In genomic region chr6:151450928-151451327, GRCh38 we compare ENCODE assay signal across 8 cellular contexts. TPM values are rescaled to one million over a fixed set of nuclear protein-coding genes. Genes with fewer than 3 reads are reported as not detected.
A peak's percentile ranks its signal among the peaks of the same experiment; 100 is the strongest.
DNase-seq lines count a peak whose midpoint lies in the region; FAIRE-seq and TF ChIP-seq lines count a peak whose summit lies in the region.
"Not testable (repeated sequence)": the region's sequence is repeated elsewhere in the genome, so short reads cannot be mapped to it uniquely, and the experiment has no call there.

No MANE protein-coding gene starts in this region.

- not testable (repeated sequence) for TF ChIP-seq CTCF in CD14-positive monocyte (IDR thresholded peaks at IDR 0.05); epithelial cell of esophagus (IDR thresholded peaks at IDR 0.05; ENCODE audit: insufficient read depth, low read depth, low read length, missing control alignments); kidney (IDR thresholded peaks at IDR 0.05; ENCODE audit: borderline replicate concordance, extremely low read depth, insufficient read depth); osteoblast (IDR thresholded peaks at IDR 0.05; ENCODE audit: extremely low read depth, low read depth, low read length); thyroid gland (IDR thresholded peaks at IDR 0.05)

- peaks cover 71% of the 10 kb centered on the region for H3K79me2 ChIP-seq in osteoblast (ENCODE audit: insufficient read depth, low read length)

- not testable (repeated sequence) for H2AFZ ChIP-seq in osteoblast (ENCODE audit: low read length)

- WGBS in HUES64: 30% methylated on average over 2 of the region's 6 CpGs
- 24 to 30% methylated on average over 6 of the region's 6 CpGs for WGBS in thyroid gland, 2 donors

- DNase-seq in CD14-positive monocyte (ENCODE audit: low spot score); adipocyte (ENCODE audit: low read depth); epithelial cell of esophagus (ENCODE audit: low read depth); kidney; osteoblast (ENCODE audit: insufficient read length, low spot score, missing footprints); thyroid gland: not testable (repeated sequence)

- H3K27me3 ChIP-seq in HUES64 (ENCODE audit: insufficient read depth, low read length); adipocyte (replicated peaks; ENCODE audit: control insufficient read depth, insufficient read depth, low read length); osteoblast (ENCODE audit: insufficient read depth, low read length); thyroid gland: not testable (repeated sequence)

- H3K36me3 ChIP-seq in HUES64 (ENCODE audit: insufficient read depth, low read length); adipocyte (ENCODE audit: control insufficient read depth, insufficient read depth, low read length, severe bottlenecking); kidney (ENCODE audit: control insufficient read depth in 1 of 2, insufficient read depth in 2 of 2, low read length in 2 of 2); osteoblast (ENCODE audit: insufficient read depth, low read length); thyroid gland: not testable (repeated sequence)

- H3K4me1 Mint-ChIP-seq in CD14-positive monocyte: peaks cover 39% of the 10 kb centered on the region
- H3K4me1 Mint-ChIP-seq in T-helper 1 cell treated with Interleukin-12 subunit alpha and Interleukin-12 subunit beta and Interleukin-4 antibody, amounts not matched to agents 30 μg/mL and 1 μg/mL, for 36 hours (ENCODE audit: low read depth): peaks cover 32% of the 10 kb centered on the region

- H3K27me3 Mint-ChIP-seq in CD14-positive monocyte (ENCODE audit: low read depth in 3 of 3); T-helper 1 cell treated with Interleukin-12 subunit alpha and Interleukin-12 subunit beta and Interleukin-4 antibody, amounts not matched to agents 30 μg/mL and 1 μg/mL, for 36 hours (ENCODE audit: low read depth): not testable (repeated sequence)

- TF ChIP-seq POLR2A in thyroid gland (IDR thresholded peaks at IDR 0.05): not testable (repeated sequence)

- FAIRE-seq in kidney (lab: Jason Lieb, UNC): not testable (repeated sequence)

- H3K4me2 ChIP-seq in osteoblast (ENCODE audit: insufficient read depth, low read length): peak overlapping the region; percentile 99

- not testable (repeated sequence) for H4K20me1 ChIP-seq in osteoblast (ENCODE audit: insufficient read depth, low read length)

- H3K27ac Mint-ChIP-seq in CD14-positive monocyte: peak overlapping the region in 5 of 7 donors; percentile 20 to 96 (median 89)
- peak overlapping the region; percentile 95 for H3K27ac Mint-ChIP-seq in T-helper 1 cell treated with Interleukin-12 subunit alpha and Interleukin-12 subunit beta and Interleukin-4 antibody, amounts not matched to agents 30 μg/mL and 1 μg/mL, for 36 hours

- peak overlapping the region; percentile 97 to 98 for H3K4me3 Mint-ChIP-seq in CD14-positive monocyte
- peak overlapping the region; percentile 94 for H3K4me3 Mint-ChIP-seq in T-helper 1 cell treated with Interleukin-12 subunit alpha and Interleukin-12 subunit beta and Interleukin-4 antibody, amounts not matched to agents 30 μg/mL and 1 μg/mL, for 36 hours

- H3K4me1 ChIP-seq in HUES64 (ENCODE audit: insufficient read depth, low read length) (peaks cover 22% of the 10 kb centered on the region), adipocyte (ENCODE audit: control insufficient read depth, insufficient read depth, low read length) (peaks cover 27% of the 10 kb centered on the region), osteoblast (ENCODE audit: insufficient read depth, low read length) (peaks cover 32% of the 10 kb centered on the region), thyroid gland (peaks cover 23 to 36% of the 10 kb centered on the region in 2 donors)
- not testable (repeated sequence) for H3K4me1 ChIP-seq in kidney (ENCODE audit: control insufficient read depth in 1 of 2, insufficient read depth in 1 of 2, low read depth in 1 of 2, low read length in 2 of 2)

- H3K9me3 ChIP-seq in HUES64 (ENCODE audit: insufficient read depth, low read depth, low read length); adipocyte (ENCODE audit: control insufficient read depth, low read length); kidney (ENCODE audit: control insufficient read depth in 1 of 2, low read length in 2 of 2); osteoblast (ENCODE audit: low read depth, low read length); thyroid gland: not testable (repeated sequence)

- intact Hi-C loops in CD14-positive monocyte (cut with micrococcal nuclease): loop anchor here (5.0 kb wide), 2 partner anchors 41 to 59 kb away; partner anchors contain the start of genes CCDC170 (in 1 of the 2) and ZBTB2 (in 1 of the 2)
- intact Hi-C loops in kidney (cut with DNase I); thyroid gland (cut with DNase I): not testable (repeated sequence)

- H3K9ac ChIP-seq in HUES64 (ENCODE audit: low read depth, low read length) (peak overlapping the region; percentile 94), adipocyte (ENCODE audit: low read length) (peak overlapping the region; percentile 93), kidney (ENCODE audit: low read length in 2 of 2) (peak overlapping the region in 1 of 2 donors; percentile 81)

- H3K9me3 Mint-ChIP-seq in CD14-positive monocyte; T-helper 1 cell treated with Interleukin-12 subunit alpha and Interleukin-12 subunit beta and Interleukin-4 antibody, amounts not matched to agents 30 μg/mL and 1 μg/mL, for 36 hours: not testable (repeated sequence)

- H3K27ac ChIP-seq in HUES64 (ENCODE audit: low read depth, low read length) (peak overlapping the region; percentile 91), osteoblast (ENCODE audit: low read depth, low read length) (peak overlapping the region; percentile 81), thyroid gland (peak overlapping the region in 2 of 3 donors; percentile 94 to 97)
- H3K27ac ChIP-seq in kidney (ENCODE audit: low read depth in 2 of 2, low read length in 2 of 2): not testable (repeated sequence)

- H3K36me3 Mint-ChIP-seq in CD14-positive monocyte: not testable (repeated sequence)
- peaks cover 10% of the 10 kb centered on the region for H3K36me3 Mint-ChIP-seq in T-helper 1 cell treated with Interleukin-12 subunit alpha and Interleukin-12 subunit beta and Interleukin-4 antibody, amounts not matched to agents 30 μg/mL and 1 μg/mL, for 36 hours (ENCODE audit: low read depth)

- H3K4me3 ChIP-seq in HUES64 (ENCODE audit: low read length): peak overlapping the region; percentile 84
- H3K4me3 ChIP-seq in adipocyte (ENCODE audit: low read length): peak overlapping the region; percentile 93
- H3K4me3 ChIP-seq in epithelial cell of esophagus (ENCODE audit: low read length): peak overlapping the region; percentile 99
- peak overlapping the region; percentile 88 to 93 for H3K4me3 ChIP-seq in kidney (ENCODE audit: low read length in 2 of 2)
- peak overlapping the region; percentile 100 for H3K4me3 ChIP-seq in osteoblast (ENCODE audit: insufficient read depth, low read length)
- peak overlapping the region in 1 of 3 donors; percentile 66 for H3K4me3 ChIP-seq in thyroid gland (replicated peaks in 1 of 3)

RNA-seq across cellular contexts. Expression of gene RMND1, which starts 1.0 kb away (rescaled TPM):
- polyA plus RNA-seq in CD14-positive monocyte (1 to 10 TPM; 5.7 to 6.6 TPM), kidney (ENCODE audit: insufficient read depth, low read depth, low replicate concordance) (33.7 TPM)
- 24.5 TPM for polyA plus RNA-seq in HUES64 (2013, experiment 1 of 2)
- 24.9 TPM for polyA plus RNA-seq in HUES64 (2013, experiment 2 of 2)
- total RNA-seq in kidney (18.3 TPM), osteoblast (55.7 and 56.5 TPM in 2 replicates), thyroid gland (10 to 100 TPM; 30.2 to 48.5 (median 43.4) TPM)

RNA-seq across cellular contexts. Expression of gene CCDC170, which starts 42.9 kb away (rescaled TPM):
- polyA plus RNA-seq in CD14-positive monocyte (1 to 10 TPM; 6.3 to 7.0 TPM), kidney (ENCODE audit: insufficient read depth, low read depth, low replicate concordance) (0.34 TPM)
- 0.05 TPM for polyA plus RNA-seq in HUES64 (2013, experiment 1 of 2)
- 0.19 TPM for polyA plus RNA-seq in HUES64 (2013, experiment 2 of 2)
- total RNA-seq in kidney (2.1 TPM), osteoblast (1.8 and 2.7 TPM in 2 replicates), thyroid gland (1 to 10 TPM; 3.4 to 6.9 (median 4.2) TPM)

RNA-seq across cellular contexts. Expression of gene ZBTB2, which starts 59.6 kb away (rescaled TPM):
- polyA plus RNA-seq in CD14-positive monocyte (1 to 10 TPM; 7.2 to 9.6 TPM), kidney (ENCODE audit: insufficient read depth, low read depth, low replicate concordance) (6.0 TPM)
- 24.3 TPM for polyA plus RNA-seq in HUES64 (2013, experiment 1 of 2)
- 22.1 TPM for polyA plus RNA-seq in HUES64 (2013, experiment 2 of 2)
- total RNA-seq in kidney (11.2 TPM), osteoblast (7.1 and 8.7 TPM in 2 replicates), thyroid gland (10 to 100 TPM; 17.9 to 27.2 (median 25.9) TPM)
